ENCODE assay signal across 8 cellular contexts in the genomic region with DNA sequence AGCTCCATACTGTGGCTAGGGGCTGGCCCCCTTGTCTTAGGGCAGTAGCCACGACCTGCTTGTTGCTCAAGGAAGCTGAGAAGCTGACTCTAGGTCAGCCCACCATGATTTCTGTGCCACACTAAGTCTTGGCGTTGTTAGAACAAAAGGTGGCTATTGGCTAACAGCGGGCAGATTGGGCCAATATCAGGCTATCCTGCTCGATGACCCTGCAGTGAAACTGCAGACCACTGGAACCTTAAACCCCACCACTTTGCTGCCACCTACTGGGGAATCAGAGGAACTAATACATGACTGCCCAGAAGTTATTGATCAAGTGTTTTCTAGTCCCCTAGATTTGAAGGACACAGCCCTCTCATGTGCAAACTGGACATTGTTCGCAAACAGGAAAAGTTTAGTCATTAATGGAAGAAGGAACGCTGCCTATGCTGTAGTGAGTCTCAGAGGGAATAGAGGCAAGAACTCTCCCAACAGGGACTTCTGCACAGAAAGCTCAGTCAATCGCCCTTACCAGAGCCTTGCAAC. TPM values are rescaled to one million over a fixed set of nuclear protein-coding genes. Genes with fewer than 3 reads are reported as not detected.
DNase-seq lines count a peak whose midpoint lies in the region; ATAC-seq, FAIRE-seq and TF ChIP-seq lines count a peak whose summit lies in the region.

No MANE protein-coding gene starts in this region.

- H3K9me3 Mint-ChIP-seq in activated naive CD4-positive, alpha-beta T cell treated with anti-CD3 and anti-CD28 coated beads, Interleukin-2, amount 10 ng/mL, durations not matched to agents 7 days and 5 days = no peaks in the 10 kb centered on the region

- no peak overlapping the region for H2AFZ ChIP-seq in smooth muscle cell (ENCODE audit: low read depth)

- H3K4me3 ChIP-seq in left ventricle myocardium inferior (no peak overlapping the region), smooth muscle cell (no peak overlapping the region)

- DNase-seq in EH (ENCODE audit: low read depth) (peak; percentile 66), RCC 7860 (ENCODE audit: low spot score) (peak; percentile 39), left ventricle myocardium inferior (no peak), smooth muscle cell (lab: John Stamatoyannopoulos, UW; ENCODE audit: unreplicated experiment) (no peak), NCI-H226 (no peak)
- DNase-seq in activated naive CD4-positive, alpha-beta T cell treated with anti-CD3 and anti-CD28 coated beads, Interleukin-2, amount 10 ng/mL, durations not matched to agents 7 days and 5 days = peak; percentile 51

- H3K9me3 ChIP-seq in left ventricle myocardium inferior (replicated peaks) (no peaks in the 10 kb centered on the region), smooth muscle cell (replicated peaks; ENCODE audit: low read depth) (no peaks in the 10 kb centered on the region)

- no peak overlapping the region for H3K9ac ChIP-seq in smooth muscle cell (ENCODE audit: low read depth)

- H3K27me3 Mint-ChIP-seq in activated naive CD4-positive, alpha-beta T cell treated with anti-CD3 and anti-CD28 coated beads, Interleukin-2, amount 10 ng/mL, durations not matched to agents 7 days and 5 days = no peaks in the 10 kb centered on the region

- peak overlapping the region; percentile 4 for H3K4me2 ChIP-seq in smooth muscle cell

- TF ChIP-seq CTCF in left ventricle myocardium inferior (IDR thresholded peaks at IDR 0.05; ENCODE audit: borderline replicate concordance) = peak; percentile 83
- TF ChIP-seq CTCF in smooth muscle cell (IDR thresholded peaks at IDR 0.05; ENCODE audit: borderline replicate concordance, insufficient read depth, poor library complexity, severe bottlenecking) = peak; percentile 79

- H3K79me2 ChIP-seq in smooth muscle cell (ENCODE audit: low read depth) = no peaks in the 10 kb centered on the region

- H3K27me3 ChIP-seq in left ventricle myocardium inferior (ENCODE audit: low read depth) (no peaks in the 10 kb centered on the region), smooth muscle cell (ENCODE audit: low read depth) (no peaks in the 10 kb centered on the region)

- intact Hi-C loops in left ventricle myocardium inferior (cut with micrococcal nuclease) = no loop called here

- 45% methylated on average over 7 of the region's 7 CpGs for WGBS in smooth muscle cell (ENCODE audit: low lambda C conversion rate)

- no peaks in the 10 kb centered on the region for H3K36me3 Mint-ChIP-seq in activated naive CD4-positive, alpha-beta T cell treated with anti-CD3 and anti-CD28 coated beads, Interleukin-2, amount 10 ng/mL, durations not matched to agents 7 days and 5 days

- H4K20me1 ChIP-seq in smooth muscle cell (ENCODE audit: low read depth) = no peaks in the 10 kb centered on the region

- H3K4me3 Mint-ChIP-seq in activated naive CD4-positive, alpha-beta T cell treated with anti-CD3 and anti-CD28 coated beads, Interleukin-2, amount 10 ng/mL, durations not matched to agents 7 days and 5 days = no peak overlapping the region

- H3K27ac ChIP-seq in left ventricle myocardium inferior (replicated peaks) (no peak overlapping the region), smooth muscle cell (ENCODE audit: low read depth) (no peak overlapping the region)

- H3K4me1 ChIP-seq in left ventricle myocardium inferior = peaks cover 18% of the 10 kb centered on the region
- H3K4me1 ChIP-seq in smooth muscle cell (ENCODE audit: low read depth) = peaks cover 6% of the 10 kb centered on the region

- no peak for FAIRE-seq in RCC 7860 (lab: Jason Lieb, UNC)

- no peaks in the 10 kb centered on the region for H3K4me1 Mint-ChIP-seq in activated naive CD4-positive, alpha-beta T cell treated with anti-CD3 and anti-CD28 coated beads, Interleukin-2, amount 10 ng/mL, durations not matched to agents 7 days and 5 days

- peaks cover 33% of the 10 kb centered on the region for H3F3A ChIP-seq in smooth muscle cell (ENCODE audit: low read depth)

- no peak overlapping the region for H3K27ac Mint-ChIP-seq in activated naive CD4-positive, alpha-beta T cell treated with anti-CD3 and anti-CD28 coated beads, Interleukin-2, amount 10 ng/mL, durations not matched to agents 7 days and 5 days

- ATAC-seq in GM19468 (IDR thresholded peaks at IDR 0.05; ENCODE audit: extremely low read depth, unreplicated experiment) (peak; percentile 78), HG03460 (IDR thresholded peaks at IDR 0.05; ENCODE audit: unreplicated experiment) (peak; percentile 60)

- no peaks in the 10 kb centered on the region for H3K36me3 ChIP-seq in left ventricle myocardium inferior
- no peaks in the 10 kb centered on the region for H3K36me3 ChIP-seq in smooth muscle cell (ENCODE audit: low read depth)

- CTCF ChIA-PET in activated naive CD4-positive, alpha-beta T cell treated with anti-CD3 and anti-CD28 coated beads, Interleukin-2, amount 10 ng/mL, durations not matched to agents 7 days and 5 days (lab: Charles Lee) = interaction anchor here (1.1 to 3.2 kb wide), 9 partner anchors 10 to 310 kb away, joined by 3 to 25 read pairs (median 7); a partner anchor contains a TSS

RNA-seq across cellular contexts. Expression of a gene that starts 17.0 kb away (rescaled TPM):
- 10.0 TPM for total RNA-seq in left ventricle myocardium inferior
- 188 and 206 TPM in 2 replicates for total RNA-seq in smooth muscle cell
- polyA plus RNA-seq in smooth muscle cell = 141 and 198 TPM in 2 replicates

Comparison
In these comparisons a context has a peak if more than half of its experiments do, and no peak if none do; other contexts are left out.
1. DNase-seq: peak in EH (single experiment), RCC 7860 (single experiment) and activated naive CD4-positive, alpha-beta T cell treated with anti-CD3 and anti-CD28 coated beads, Interleukin-2, amount 10 ng/mL, durations not matched to agents 7 days and 5 days (single experiment); none in left ventricle myocardium inferior (single experiment), smooth muscle cell (single experiment) and NCI-H226 (single experiment).
2. RNA of a gene that starts 17.0 kb away (total RNA-seq): 188 to 206 TPM in smooth muscle cell; 10.0 TPM in left ventricle myocardium inferior (single experiment); every median in the first group is over 10 times any median in the second.